In genomic region chr10:3761111-3761686, GRCh38 we compare ENCODE assay signal across 8 cellular contexts. TPM values are rescaled to one million over a fixed set of nuclear protein-coding genes. Genes with fewer than 3 reads are reported as not detected.
DNase-seq lines count a peak whose midpoint lies in the region; ATAC-seq and TF ChIP-seq lines count a peak whose summit lies in the region.

No MANE protein-coding gene starts in this region.

- H3K36me3 ChIP-seq in SU-DHL-6 (ENCODE audit: low read length) (no peaks in the 10 kb centered on the region), neural progenitor cell (no peaks in the 10 kb centered on the region)

- no peaks in the 10 kb centered on the region for H3K79me2 ChIP-seq in SU-DHL-6 (ENCODE audit: insufficient read depth, low read length)
- H3K79me2 ChIP-seq in neural progenitor cell (ENCODE audit: low read depth) = no peaks in the 10 kb centered on the region

- H3F3A ChIP-seq in SU-DHL-6 (ENCODE audit: insufficient read depth) (no peaks in the 10 kb centered on the region), neural progenitor cell (ENCODE audit: low read depth) (peaks cover 11% of the 10 kb centered on the region)

- DNase-seq in neural progenitor cell (ENCODE audit: low spot score) (no peak), RKO (ENCODE audit: low spot score) (no peak), OCI-M2 (lab: John Stamatoyannopoulos, UW; ENCODE audit: unreplicated experiment) (no peak), NCI-H748 (lab: John Stamatoyannopoulos, UW; ENCODE audit: unreplicated experiment) (no peak)
- DNase-seq in stimulated activated CD4-positive, alpha-beta T cell treated with anti-CD3 and anti-CD28 coated beads, Interleukin-2, amount 100 ng/mL, for 48 hours = no peak

- peaks cover 15% of the 10 kb centered on the region for H3K4me1 Mint-ChIP-seq in neural progenitor cell

- H3K4me2 ChIP-seq in SU-DHL-6 (ENCODE audit: low read depth, low read length, poor library complexity, severe bottlenecking) (no peak overlapping the region), neural progenitor cell (peak overlapping the region; percentile 16)

- H3K9me2 ChIP-seq in SU-DHL-6 (replicated peaks; ENCODE audit: insufficient read depth, low read length) = no peaks in the 10 kb centered on the region

- ATAC-seq in GM19025 (IDR thresholded peaks at IDR 0.05; ENCODE audit: low read depth, unreplicated experiment) (peak; percentile 24), HG02943 (IDR thresholded peaks at IDR 0.05; ENCODE audit: low read depth, unreplicated experiment) (peak; percentile 41)

- no peaks in the 10 kb centered on the region for H3K36me3 Mint-ChIP-seq in neural progenitor cell

- TF ChIP-seq CTCF in SU-DHL-6 (IDR thresholded peaks at IDR 0.05; ENCODE audit: insufficient read depth, low read length, poor library complexity, severe bottlenecking) (no peak), neural progenitor cell (IDR thresholded peaks at IDR 0.05) (no peak)

- H3K9me3 ChIP-seq in SU-DHL-6 (ENCODE audit: insufficient read depth, low read length) (no peaks in the 10 kb centered on the region), neural progenitor cell (ENCODE audit: low read depth) (no peaks in the 10 kb centered on the region)

- no peak overlapping the region for H3K9ac ChIP-seq in SU-DHL-6 (ENCODE audit: low read length)
- no peak overlapping the region for H3K9ac ChIP-seq in neural progenitor cell

- peak overlapping the region; percentile 57 for H2AFZ ChIP-seq in SU-DHL-6 (ENCODE audit: low read depth, low read length, severe bottlenecking)
- H2AFZ ChIP-seq in neural progenitor cell (replicated peaks) = no peak overlapping the region

- H3K4me3 Mint-ChIP-seq in neural progenitor cell = no peak overlapping the region

- no peaks in the 10 kb centered on the region for H3K27me3 ChIP-seq in SU-DHL-6 (ENCODE audit: low read length)
- peaks cover 59% of the 10 kb centered on the region for H3K27me3 ChIP-seq in neural progenitor cell

- no peaks in the 10 kb centered on the region for H3K9me3 Mint-ChIP-seq in neural progenitor cell

- H3K27ac Mint-ChIP-seq in neural progenitor cell = no peak overlapping the region

- H3K4me3 ChIP-seq in SU-DHL-6 (ENCODE audit: insufficient read depth, low read length, poor library complexity, severe bottlenecking) (no peak overlapping the region), neural progenitor cell (no peak overlapping the region)

- H3K27ac ChIP-seq in SU-DHL-6 (ENCODE audit: low read depth, low read length) (no peak overlapping the region), neural progenitor cell (no peak overlapping the region)

- peaks cover 2% of the 10 kb centered on the region for H3K27me3 Mint-ChIP-seq in neural progenitor cell (ENCODE audit: insufficient read depth, low read depth)

- peaks cover 10% of the 10 kb centered on the region for H3K4me1 ChIP-seq in neural progenitor cell

- H4K20me1 ChIP-seq in SU-DHL-6 (ENCODE audit: low read depth, low read length) (no peaks in the 10 kb centered on the region), neural progenitor cell (ENCODE audit: low read depth) (no peaks in the 10 kb centered on the region)

RNA-seq across cellular contexts. Expression of gene KLF6, which starts 23.8 kb away (rescaled TPM):
- total RNA-seq in neural progenitor cell (ENCODE audit: low replicate concordance) = 8.7 and 11.9 TPM in 2 replicates
